9 cellular contexts compared by ENCODE assay signal in the genomic region with DNA sequence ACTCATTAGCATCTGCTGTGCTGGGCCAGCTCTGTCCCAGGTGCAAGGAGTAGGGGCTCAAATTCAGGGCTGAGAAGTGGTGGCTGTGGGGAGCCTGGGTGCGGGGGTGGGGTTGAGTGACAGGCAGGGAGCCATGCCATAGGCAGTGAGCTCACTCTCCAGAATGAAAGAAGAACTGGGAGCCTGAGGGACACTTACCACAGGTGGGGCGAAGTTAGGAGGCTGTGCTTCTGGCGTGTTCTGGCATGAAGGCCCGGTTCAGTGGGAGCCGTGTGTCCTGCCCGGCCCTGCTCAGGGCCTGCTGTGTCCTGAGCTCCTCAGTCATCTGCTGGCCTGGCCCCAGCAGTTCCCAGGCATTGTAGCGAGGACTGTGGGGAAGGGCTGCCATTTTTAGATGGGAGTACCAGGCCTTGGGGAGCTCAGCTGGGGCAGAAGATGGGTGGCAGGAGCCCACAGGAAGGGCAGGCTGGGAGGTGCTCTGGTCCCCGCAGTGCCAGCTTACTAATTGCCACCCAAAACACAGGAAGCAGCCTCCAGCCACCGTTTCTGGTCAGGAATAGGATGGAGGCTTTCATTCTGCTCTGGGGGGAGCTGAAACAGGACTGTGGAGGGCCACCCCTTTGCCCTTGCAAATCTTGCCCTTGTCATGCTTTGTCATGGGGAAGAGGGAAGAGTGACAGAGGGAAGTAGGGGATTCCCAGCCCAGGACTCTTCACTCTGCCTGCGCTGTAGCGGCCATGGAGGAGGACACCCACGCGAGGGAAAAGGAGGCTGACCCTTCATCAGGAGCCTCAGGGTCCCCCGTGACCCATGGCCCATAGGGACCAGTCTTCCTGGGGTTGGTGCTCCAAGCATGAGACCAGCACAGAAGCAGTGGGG.
DNase-seq lines count a peak whose midpoint lies in the region; ATAC-seq and TF ChIP-seq lines count a peak whose summit lies in the region.
"Had no signal": no experiment of that assay in that cellular context is flagged by ENCODE, and none has a peak within 500 bp of the region (broad histone marks: within the 10 kb centered on the region; RNA-seq: fewer than 3 reads in every experiment).

No MANE protein-coding gene starts in this region.

- intact Hi-C loops in activated CD4-positive, alpha-beta T cell treated with anti-CD3 and anti-CD28 coated beads for 36 hours (cut with DNase I, micrococcal nuclease): loop anchor here (1.0 to 10.0 kb wide), 5 partner anchors 16 to 349 kb away; a partner anchor contains a TSS

- peaks cover 68% of the 10 kb centered on the region for H3K4me1 Mint-ChIP-seq in activated CD4-positive, alpha-beta T cell treated with anti-CD3 and anti-CD28 coated beads for 36 hours
- H3K4me1 Mint-ChIP-seq in activated naive CD8-positive, alpha-beta T cell treated with anti-CD3 and anti-CD28 coated beads for 36 hours: peaks cover 70% of the 10 kb centered on the region
- H3K4me1 Mint-ChIP-seq in memory B cell (peaks cover 68% of the 10 kb centered on the region), type B pancreatic cell (ENCODE audit: unreplicated experiment) (peaks cover 15% of the 10 kb centered on the region)

- peaks cover 62% of the 10 kb centered on the region for H3K36me3 Mint-ChIP-seq in activated CD4-positive, alpha-beta T cell treated with anti-CD3 and anti-CD28 coated beads for 36 hours (ENCODE audit: low read depth)
- peaks cover 59% of the 10 kb centered on the region for H3K36me3 Mint-ChIP-seq in activated naive CD8-positive, alpha-beta T cell treated with anti-CD3 and anti-CD28 coated beads for 36 hours
- H3K36me3 Mint-ChIP-seq in memory B cell (peaks cover 21% of the 10 kb centered on the region), type B pancreatic cell (no peaks in the 10 kb centered on the region)

- H3K9me3 Mint-ChIP-seq in activated CD4-positive, alpha-beta T cell treated with anti-CD3 and anti-CD28 coated beads for 36 hours (ENCODE audit: low read depth): peaks cover 3% of the 10 kb centered on the region
- H3K9me3 Mint-ChIP-seq in activated naive CD8-positive, alpha-beta T cell treated with anti-CD3 and anti-CD28 coated beads for 36 hours: no peaks in the 10 kb centered on the region
- H3K9me3 Mint-ChIP-seq in memory B cell (no peaks in the 10 kb centered on the region), type B pancreatic cell (no peaks in the 10 kb centered on the region)

- ATAC-seq in activated CD4-positive, alpha-beta T cell treated with anti-CD3 and anti-CD28 coated beads for 36 hours: peak; percentile 8
- ATAC-seq in HG03520 (IDR thresholded peaks at IDR 0.05; ENCODE audit: unreplicated experiment): peak; percentile 26
- ATAC-seq in memory B cell (ENCODE audit: low read depth): peak; percentile 14
- ATAC-seq: A549 had no signal

- H3K4me3 Mint-ChIP-seq in activated CD4-positive, alpha-beta T cell treated with anti-CD3 and anti-CD28 coated beads for 36 hours: peak overlapping the region; percentile 59
- peak overlapping the region; percentile 80 for H3K4me3 Mint-ChIP-seq in activated naive CD8-positive, alpha-beta T cell treated with anti-CD3 and anti-CD28 coated beads for 36 hours
- H3K4me3 Mint-ChIP-seq in memory B cell (peak overlapping the region; percentile 75), type B pancreatic cell (no peak overlapping the region)

- CTCF ChIA-PET in activated CD4-positive, alpha-beta T cell treated with anti-CD3 and anti-CD28 coated beads for 36 hours (lab: Charles Lee): interaction anchor here (0.7 to 5.7 kb wide), 15 partner anchors 10 to 159 kb away, joined by 3 to 47 read pairs (median 5); no protein-coding TSS in a partner anchor

- TF ChIP-seq CTCF in type B pancreatic cell (conservative IDR thresholded peaks at IDR 0.05): no peak

- peak overlapping the region; percentile 90 for H3K27ac Mint-ChIP-seq in activated CD4-positive, alpha-beta T cell treated with anti-CD3 and anti-CD28 coated beads for 36 hours
- H3K27ac Mint-ChIP-seq in activated naive CD8-positive, alpha-beta T cell treated with anti-CD3 and anti-CD28 coated beads for 36 hours: peak overlapping the region; percentile 90
- H3K27ac Mint-ChIP-seq in memory B cell: peak overlapping the region; percentile 95
- peak overlapping the region; percentile 18 for H3K27ac Mint-ChIP-seq in type B pancreatic cell

- DNase-seq in activated CD4-positive, alpha-beta T cell treated with anti-CD3 and anti-CD28 coated beads for 36 hours: peak; percentile 66
- no peak for DNase-seq in activated CD4-positive, alpha-beta T cell treated with anti-CD3 and anti-CD28 coated beads for 1 hour
- peak; percentile 62 for DNase-seq in activated naive CD8-positive, alpha-beta T cell treated with anti-CD3 and anti-CD28 coated beads for 36 hours
- DNase-seq in memory B cell (ENCODE audit: low spot score in 2 of 2) (peak in 1 of 2 donors; percentile 35), type B pancreatic cell (ENCODE audit: extremely low spot score, unreplicated experiment) (no peak), NCI-H2081 (lab: John Stamatoyannopoulos, UW) (no peak), NCI-H2107 treated with DMSO at 0.1 percent for 48 hours (lab: John Stamatoyannopoulos, UW; ENCODE audit: unreplicated experiment) (no peak)

- POLR2A ChIA-PET in activated CD4-positive, alpha-beta T cell treated with anti-CD3 and anti-CD28 coated beads for 36 hours (lab: Charles Lee): interaction anchor here (0.6 to 4.0 kb wide), 4 partner anchors 13 to 73 kb away, joined by 3 to 60 read pairs (median 8); no protein-coding TSS in a partner anchor

- H3K27me3 Mint-ChIP-seq in activated CD4-positive, alpha-beta T cell treated with anti-CD3 and anti-CD28 coated beads for 36 hours: no peaks in the 10 kb centered on the region
- H3K27me3 Mint-ChIP-seq in activated naive CD8-positive, alpha-beta T cell treated with anti-CD3 and anti-CD28 coated beads for 36 hours: no peaks in the 10 kb centered on the region
- H3K27me3 Mint-ChIP-seq in memory B cell (no peaks in the 10 kb centered on the region), type B pancreatic cell (peaks cover 3% of the 10 kb centered on the region)

Comparison
In these comparisons a context has a peak if more than half of its experiments do, and no peak if none do; other contexts are left out.
1. DNase-seq: peak in activated CD4-positive, alpha-beta T cell treated with anti-CD3 and anti-CD28 coated beads for 36 hours (single experiment) and activated naive CD8-positive, alpha-beta T cell treated with anti-CD3 and anti-CD28 coated beads for 36 hours (single experiment); none in activated CD4-positive, alpha-beta T cell treated with anti-CD3 and anti-CD28 coated beads for 1 hour (single experiment), type B pancreatic cell (single experiment), NCI-H2081 (0 of 2) and NCI-H2107 treated with DMSO at 0.1 percent for 48 hours (single experiment).
2. H3K27ac Mint-ChIP-seq: peak in every context shown above with its lines; median percentile 95 in memory B cell; 90 in activated CD4-positive, alpha-beta T cell treated with anti-CD3 and anti-CD28 coated beads for 36 hours; 90 in activated naive CD8-positive, alpha-beta T cell treated with anti-CD3 and anti-CD28 coated beads for 36 hours; 18 in type B pancreatic cell.
3. Peak in every context shown above with its lines, with median percentiles within 50 percentile points of each other: ATAC-seq.